Comparison of ENCODE assay signal across 9 cellular contexts in genomic region chr14:32254952-32255679, GRCh38. TPM values are rescaled to one million over a fixed set of nuclear protein-coding genes. Genes with fewer than 3 reads are reported as not detected.
DNase-seq lines count a peak whose midpoint lies in the region; ATAC-seq and TF ChIP-seq lines count a peak whose summit lies in the region.
"Had no signal": no experiment of that assay in that cellular context is flagged by ENCODE, and none has a peak within 500 bp of the region (broad histone marks: within the 10 kb centered on the region; RNA-seq: fewer than 3 reads in every experiment).

No MANE protein-coding gene starts in this region.

- no TSS peak for BruUV-seq in IMR-90 (replicated peaks; lab: Mats Ljungman, UMichigan)

- H2BK5ac ChIP-seq in IMR-90 (ENCODE audit: low read depth, low read length, poor library complexity, severe bottlenecking), result no peak overlapping the region

- no peak overlapping the region for H3K23ac ChIP-seq in IMR-90 (ENCODE audit: low read depth, low read length)

- H3K56ac ChIP-seq in IMR-90 (ENCODE audit: extremely low read depth, insufficient read depth, low read length), result no peak overlapping the region

- H3K14ac ChIP-seq in IMR-90 (replicated peaks; ENCODE audit: low read depth, low read length), result no peak overlapping the region

- no peaks in the 10 kb centered on the region for H3K36me3 Mint-ChIP-seq in activated naive CD4-positive, alpha-beta T cell treated with anti-CD3 and anti-CD28 coated beads for 36 hours (ENCODE audit: low read depth)
- H3K36me3 Mint-ChIP-seq in osteocyte (ENCODE audit: unreplicated experiment), result no peaks in the 10 kb centered on the region

- no peaks in the 10 kb centered on the region for H4K20me1 ChIP-seq in IMR-90 (ENCODE audit: insufficient read depth, low read length)

- no peak for TF ChIP-seq POLR2A in IMR-90 (IDR thresholded peaks at IDR 0.05; ENCODE audit: low read depth, low read length)

- H3K79me1 ChIP-seq in IMR-90 (ENCODE audit: low read depth in 1 of 2, low read length in 2 of 2), result no peaks in the 10 kb centered on the region

- H3K27ac ChIP-seq in IMR-90 (ENCODE audit: insufficient read depth, low read length) (no peak overlapping the region), upper lobe of right lung (no peak overlapping the region)

- H2BK20ac ChIP-seq in IMR-90 (ENCODE audit: low read depth, low read length), result no peak overlapping the region

- H3K4me1 ChIP-seq in IMR-90 (ENCODE audit: control insufficient read depth, insufficient read depth, low read length) (peaks cover 3% of the 10 kb centered on the region; the same call in 1 of the 2 replicates), upper lobe of right lung (peaks cover 9% of the 10 kb centered on the region)

- H2BK120ac ChIP-seq in IMR-90 (ENCODE audit: low read depth, low read length), result no peak overlapping the region

- ATAC-seq in IMR-90 (ENCODE audit: low read depth), result peak; percentile 76
- ATAC-seq in upper lobe of right lung, result peak; percentile 91

- TF ChIP-seq CTCF in GM20000 (IDR thresholded peaks at IDR 0.05; ENCODE audit: extremely low read depth, missing control alignments), result peak; percentile 69
- TF ChIP-seq CTCF in IMR-90 (conservative IDR thresholded peaks at IDR 0.05; ENCODE audit: low read depth, low read length), result peak; percentile 83
- peak; percentile 90 for TF ChIP-seq CTCF in osteocyte (IDR thresholded peaks at IDR 0.05)
- TF ChIP-seq CTCF in upper lobe of right lung (IDR thresholded peaks at IDR 0.05), result peak; percentile 72

- H2BK15ac ChIP-seq in IMR-90 (ENCODE audit: low read depth, low read length), result no peak overlapping the region

- dilution Hi-C loops in IMR-90 (cut with HindIII; ENCODE audit: low sequenced_read_pairs, unreplicated experiment), result no loop called here

- no peak overlapping the region for H3K18ac ChIP-seq in IMR-90 (ENCODE audit: low read depth, low read length)

- H3K9me1 ChIP-seq in IMR-90 (ENCODE audit: insufficient read depth, low read length), result no peaks in the 10 kb centered on the region

- H3K4me3 ChIP-seq in IMR-90 (ENCODE audit: insufficient read depth, low read depth, low read length), result no peak overlapping the region
- no peak overlapping the region for H3K4me3 ChIP-seq in upper lobe of right lung

- no peak overlapping the region for H4K91ac ChIP-seq in IMR-90 (ENCODE audit: insufficient read depth, low read depth, low read length)

- H3K36me3 ChIP-seq in IMR-90 (ENCODE audit: control insufficient read depth, insufficient read depth, low read length) (no peaks in the 10 kb centered on the region), upper lobe of right lung (no peaks in the 10 kb centered on the region)

- H2AK5ac ChIP-seq in IMR-90 (ENCODE audit: low read depth, low read length), result no peak overlapping the region

- in situ Hi-C loops in IMR-90 (cut with MboI; ENCODE audit: low sequenced_read_pairs), result loop anchor here (5.0 kb wide), 3 partner anchors 188 to 743 kb away; no protein-coding TSS in a partner anchor

- no peaks in the 10 kb centered on the region for H3K9me3 Mint-ChIP-seq in activated naive CD4-positive, alpha-beta T cell treated with anti-CD3 and anti-CD28 coated beads for 36 hours
- H3K9me3 Mint-ChIP-seq in osteocyte (ENCODE audit: unreplicated experiment), result no peaks in the 10 kb centered on the region

- H2AK9ac ChIP-seq in IMR-90 (replicated peaks; ENCODE audit: low read depth, low read length, poor library complexity), result no peak overlapping the region

- no peaks in the 10 kb centered on the region for H3K27me3 Mint-ChIP-seq in activated naive CD4-positive, alpha-beta T cell treated with anti-CD3 and anti-CD28 coated beads for 36 hours (ENCODE audit: low read depth)
- no peaks in the 10 kb centered on the region for H3K27me3 Mint-ChIP-seq in osteocyte (ENCODE audit: unreplicated experiment)

- H3K4me1 Mint-ChIP-seq in activated naive CD4-positive, alpha-beta T cell treated with anti-CD3 and anti-CD28 coated beads for 36 hours (ENCODE audit: low read depth), result peaks cover 10% of the 10 kb centered on the region
- H3K4me1 Mint-ChIP-seq in osteocyte (ENCODE audit: unreplicated experiment), result peaks cover 16% of the 10 kb centered on the region

- CTCF ChIA-PET in IMR-90 (lab: Yijun Ruan, JAX), result interaction anchor here (0.5 to 1.4 kb wide), 19 partner anchors 13 to 1298 kb away, joined by 3 to 10 read pairs (median 3); partner anchors contain the start of gene ARHGAP5
- CTCF ChIA-PET in activated naive CD4-positive, alpha-beta T cell treated with anti-CD3 and anti-CD28 coated beads for 36 hours (lab: Charles Lee), result interaction anchor here (0.6 to 6.4 kb wide), 25 partner anchors 9 to 748 kb away, joined by 3 to 159 read pairs (median 4); partner anchors contain the start of genes ARHGAP5 and RNU6-8

- intact Hi-C loops in IMR-90 (cut with micrococcal nuclease) (loop anchor here (1.0 to 10.0 kb wide), 6 partner anchors 117 to 890 kb away; no protein-coding TSS in a partner anchor), upper lobe of right lung (cut with DNase I) (loop anchor here (10.0 kb wide), 1 partner anchor 320 kb away; no protein-coding TSS in a partner anchor)
- intact Hi-C loops in activated naive CD4-positive, alpha-beta T cell treated with anti-CD3 and anti-CD28 coated beads for 36 hours (cut with micrococcal nuclease), result no loop called here

- H3K4me3 Mint-ChIP-seq in activated naive CD4-positive, alpha-beta T cell treated with anti-CD3 and anti-CD28 coated beads for 36 hours, result no peak overlapping the region
- no peak overlapping the region for H3K4me3 Mint-ChIP-seq in osteocyte (ENCODE audit: unreplicated experiment)

- no peaks in the 10 kb centered on the region for H3K27me3 ChIP-seq in IMR-90 (ENCODE audit: control insufficient read depth, insufficient read depth, low read length)
- H3K27me3 ChIP-seq in upper lobe of right lung, result no peaks in the 10 kb centered on the region

- WGBS in IMR-90 (ENCODE audit: extremely low coverage in 2 of 2, insufficient read length in 1 of 2), 2 experiments, result 65% methylated on average over 5 of the region's 9 CpGs; no CpG with 5 or more reads in 1 of the 2 experiments

- H3K4ac ChIP-seq in IMR-90 (ENCODE audit: low read depth, low read length), result no peak overlapping the region

- no peak overlapping the region for H3K9ac ChIP-seq in IMR-90 (ENCODE audit: low read depth, low read length)

- H3K27ac Mint-ChIP-seq in activated naive CD4-positive, alpha-beta T cell treated with anti-CD3 and anti-CD28 coated beads for 36 hours, result no peak overlapping the region
- peak overlapping the region; percentile 37 for H3K27ac Mint-ChIP-seq in osteocyte (ENCODE audit: unreplicated experiment)

- no peak overlapping the region for H4K5ac ChIP-seq in IMR-90 (ENCODE audit: low read depth, low read length)

- H3K4me2 ChIP-seq in IMR-90 (ENCODE audit: low read depth, low read length), result no peak overlapping the region

- DNase-seq in COLO668 (lab: John Stamatoyannopoulos, UW; ENCODE audit: unreplicated experiment) (peak; percentile 68), GM20000 (ENCODE audit: low spot score) (peak; percentile 43), IMR-90 (peak; percentile 70), RKO (ENCODE audit: low spot score) (peak; percentile 75), globus pallidus (ENCODE audit: low spot score) (peak; percentile 84), osteocyte (ENCODE audit: extremely low spot score, unreplicated experiment) (no peak), upper lobe of right lung (no peak)
- peak; percentile 71 for DNase-seq in activated naive CD4-positive, alpha-beta T cell treated with anti-CD3 and anti-CD28 coated beads for 36 hours

- peak overlapping the region; percentile 16 for H2AFZ ChIP-seq in IMR-90 (replicated peaks; ENCODE audit: low read length, poor library complexity)

- H3K9me3 ChIP-seq in IMR-90 (ENCODE audit: control insufficient read depth, insufficient read depth, low read length) (no peaks in the 10 kb centered on the region), upper lobe of right lung (no peaks in the 10 kb centered on the region)

- POLR2A ChIA-PET in IMR-90 (lab: Charles Lee; ENCODE audit: unreplicated experiment), result no interaction called here

- TF ChIP-seq RAD21 in IMR-90 (IDR thresholded peaks at IDR 0.05; ENCODE audit: low read length), result peak; percentile 77

- no peak overlapping the region for H4K8ac ChIP-seq in IMR-90 (ENCODE audit: low read depth in 2 of 2, low read length in 2 of 2)

TF ChIP-seq in IMR-90, 13 proteins besides CTCF, POLR2A, EP300 and RAD21:
- TF ChIP-seq SMC3 (IDR thresholded peaks at IDR 0.05; ENCODE audit: low read depth, low read length) (peak; percentile 87), MAFK (IDR thresholded peaks at IDR 0.05; ENCODE audit: low read depth, low read length) (no peak)
TF ChIP-seq in IMR-90: peak in this region for 1.

RNA-seq across cellular contexts. Expression of gene RNU6-8, which starts 52.0 kb away (rescaled TPM):
- total RNA-seq in IMR-90 (2012; rRNA removed) (not detected in 2 replicates), osteocyte (not detected in 2 replicates), upper lobe of right lung (not detected)
- not detected in 2 replicates for polyA plus RNA-seq in IMR-90 (2012; rRNA removed)
- polyA plus RNA-seq in IMR-90 (2012; cell fraction: cytosol; rRNA removed), result not detected in 2 replicates
- polyA plus RNA-seq in IMR-90 (2012; cell fraction: nucleus; rRNA removed; ENCODE audit: low replicate concordance), result not detected in 2 replicates
- not detected for total RNA-seq in activated naive CD4-positive, alpha-beta T cell treated with anti-CD3 and anti-CD28 coated beads for 36 hours
- total RNA-seq: activated CD8-positive, alpha-beta memory T cell treated with anti-CD3 and anti-CD28 coated beads for 36 hours had no signal

RNA-seq across cellular contexts. Expression of gene RNU6-7, which starts 53.3 kb away (rescaled TPM):
- total RNA-seq in IMR-90 (2012; rRNA removed), result not detected in 2 replicates
- not detected in 2 replicates for polyA plus RNA-seq in IMR-90 (2012; rRNA removed)
- not detected in 2 replicates for polyA plus RNA-seq in IMR-90 (2012; cell fraction: cytosol; rRNA removed)
- polyA plus RNA-seq in IMR-90 (2012; cell fraction: nucleus; rRNA removed; ENCODE audit: low replicate concordance), result not detected in 2 replicates
- total RNA-seq in activated naive CD4-positive, alpha-beta T cell treated with anti-CD3 and anti-CD28 coated beads for 36 hours, result not detected
- total RNA-seq in osteocyte, result not detected in 2 replicates
- total RNA-seq in upper lobe of right lung, result not detected
- total RNA-seq: activated CD8-positive, alpha-beta memory T cell treated with anti-CD3 and anti-CD28 coated beads for 36 hours had no signal

Comparison
In these comparisons a context has a peak if more than half of its experiments do, and no peak if none do; other contexts are left out.
1. DNase-seq: peak in COLO668 (single experiment), GM20000 (single experiment), IMR-90 (single experiment), RKO (single experiment), activated naive CD4-positive, alpha-beta T cell treated with anti-CD3 and anti-CD28 coated beads for 36 hours (single experiment) and globus pallidus (single experiment); none in osteocyte (single experiment) and upper lobe of right lung (single experiment).
2. Peak in every context shown above with its lines, with median percentiles within 50 percentile points of each other: CTCF ChIP-seq.